13 cellular contexts compared by ENCODE assay signal in genomic region chr12:85441740-85442139, GRCh38.
DNase-seq lines count a peak whose midpoint lies in the region; ATAC-seq, FAIRE-seq and TF ChIP-seq lines count a peak whose summit lies in the region.
"Had no signal": no experiment of that assay in that cellular context is flagged by ENCODE, and none has a peak within 500 bp of the region (broad histone marks: within the 10 kb centered on the region; RNA-seq: fewer than 3 reads in every experiment).

No MANE protein-coding gene starts in this region.

- H3K36me3 ChIP-seq in kidney (ENCODE audit: control insufficient read depth in 1 of 2, insufficient read depth in 2 of 2, low read length in 2 of 2): no peaks in the 10 kb centered on the region
- no peaks in the 10 kb centered on the region for H3K36me3 ChIP-seq in upper lobe of left lung
- H3K36me3 ChIP-seq in CD4-positive, alpha-beta memory T cell (ENCODE audit: insufficient read depth, low read length): no peaks in the 10 kb centered on the region

- H3K27me3 ChIP-seq in upper lobe of left lung: no peaks in the 10 kb centered on the region
- H3K27me3 ChIP-seq in CD4-positive, alpha-beta memory T cell (ENCODE audit: insufficient read depth, low read length): no peaks in the 10 kb centered on the region

- DNase-seq in HPDE6-E6E7 (ENCODE audit: extremely low spot score) (peak; percentile 32), amniotic stem cell (lab: John Stamatoyannopoulos, UW) (peak; percentile 47), kidney (no peak), upper lobe of left lung (no peak), SW480 (ENCODE audit: low spot score) (no peak), hippocampal formation (lab: John Stamatoyannopoulos, UW) (no peak)
- no peak for DNase-seq in CD4-positive, alpha-beta memory T cell
- DNase-seq: activated T-cell treated with anti-CD3 and anti-CD28 coated beads for 4 hours; MV-4-11; stimulated activated naive CD4-positive, alpha-beta T cell treated with Interleukin-2 at 50 U/mL for 16 hours had no signal

- intact Hi-C loops in kidney (cut with DNase I): no loop called here
- intact Hi-C loops in CD4-positive, alpha-beta memory T cell (cut with micrococcal nuclease): no loop called here

- H3K27ac ChIP-seq in C4-2B: no peak overlapping the region
- no peak overlapping the region for H3K27ac ChIP-seq in kidney (ENCODE audit: low read depth in 2 of 2, low read length in 2 of 2)
- no peak overlapping the region for H3K27ac ChIP-seq in upper lobe of left lung
- no peak overlapping the region for H3K27ac ChIP-seq in CD4-positive, alpha-beta memory T cell (ENCODE audit: low read depth, low read length)
- H3K27ac ChIP-seq: skin epidermis had no signal

- POLR2A ChIA-PET in CD4-positive, alpha-beta memory T cell (lab: Charles Lee; ENCODE audit: partially characterized antibody): no interaction called here

- H3K9ac ChIP-seq in kidney (ENCODE audit: low read length in 2 of 2): no peak overlapping the region

- no peaks in the 10 kb centered on the region for H3K4me1 ChIP-seq in kidney (ENCODE audit: control insufficient read depth in 1 of 2, insufficient read depth in 1 of 2, low read depth in 1 of 2, low read length in 2 of 2)
- H3K4me1 ChIP-seq in upper lobe of left lung: peaks cover 0 to 7% (median 5%) of the 10 kb centered on the region in 4 donors
- no peaks in the 10 kb centered on the region for H3K4me1 ChIP-seq in CD4-positive, alpha-beta memory T cell (ENCODE audit: insufficient read depth, low read length)

- TF ChIP-seq EP300 in upper lobe of left lung (IDR thresholded peaks at IDR 0.05): no peak

- no peaks in the 10 kb centered on the region for H3K4me1 Mint-ChIP-seq in CD4-positive, alpha-beta memory T cell

- H3K27ac Mint-ChIP-seq in CD4-positive, alpha-beta memory T cell: no peak overlapping the region

- H3K9me3 ChIP-seq in kidney (ENCODE audit: control insufficient read depth in 1 of 2, low read length in 2 of 2): peaks cover 0 to 5% of the 10 kb centered on the region in 2 donors
- no peaks in the 10 kb centered on the region for H3K9me3 ChIP-seq in upper lobe of left lung
- no peaks in the 10 kb centered on the region for H3K9me3 ChIP-seq in CD4-positive, alpha-beta memory T cell (ENCODE audit: control insufficient read depth in 1 of 2, low read length in 2 of 2)

- FAIRE-seq in kidney (lab: Jason Lieb, UNC): no peak

- WGBS in upper lobe of left lung, 2 donors: 74 to 81% methylated on average over 1 of the region's 1 CpG

- H3K27me3 Mint-ChIP-seq in CD4-positive, alpha-beta memory T cell: no peaks in the 10 kb centered on the region

- CTCF ChIA-PET in CD4-positive, alpha-beta memory T cell (lab: Charles Lee; ENCODE audit: partially characterized antibody): no interaction called here

- no peak overlapping the region for H3K4me3 ChIP-seq in kidney (ENCODE audit: low read length in 2 of 2)
- no peak overlapping the region for H3K4me3 ChIP-seq in upper lobe of left lung
- H3K4me3 ChIP-seq in CD4-positive, alpha-beta memory T cell (ENCODE audit: low read length in 2 of 2): no peak overlapping the region
- H3K4me3 ChIP-seq: lung, skin epidermis had no signal

- H3K9me3 Mint-ChIP-seq in CD4-positive, alpha-beta memory T cell: peaks cover 0 to 7% (median 4%) of the 10 kb centered on the region in 8 donors

- ATAC-seq in upper lobe of left lung (ENCODE audit: low FRiP score in 2 of 2): no peak

- TF ChIP-seq POLR2A in upper lobe of left lung (IDR thresholded peaks at IDR 0.05): no peak

- no peak overlapping the region for H3K4me3 Mint-ChIP-seq in CD4-positive, alpha-beta memory T cell

- no peaks in the 10 kb centered on the region for H3K36me3 Mint-ChIP-seq in CD4-positive, alpha-beta memory T cell

- TF ChIP-seq CTCF in C4-2B (conservative IDR thresholded peaks at IDR 0.05) (peak; percentile 44), kidney (IDR thresholded peaks at IDR 0.05; ENCODE audit: borderline replicate concordance, extremely low read depth, insufficient read depth) (peak; percentile 13), upper lobe of left lung (IDR thresholded peaks at IDR 0.05) (no peak)

Comparison
In these comparisons a context has a peak if more than half of its experiments do, and no peak if none do; other contexts are left out.
1. CTCF ChIP-seq: peak in C4-2B (single experiment) and kidney (single experiment); none in upper lobe of left lung (0 of 6).
2. DNase-seq: peak in HPDE6-E6E7 (single experiment) and amniotic stem cell (single experiment); none in kidney (single experiment), upper lobe of left lung (0 of 2), SW480 (single experiment), CD4-positive, alpha-beta memory T cell (0 of 5) and hippocampal formation (0 of 2).